In the genomic region with DNA sequence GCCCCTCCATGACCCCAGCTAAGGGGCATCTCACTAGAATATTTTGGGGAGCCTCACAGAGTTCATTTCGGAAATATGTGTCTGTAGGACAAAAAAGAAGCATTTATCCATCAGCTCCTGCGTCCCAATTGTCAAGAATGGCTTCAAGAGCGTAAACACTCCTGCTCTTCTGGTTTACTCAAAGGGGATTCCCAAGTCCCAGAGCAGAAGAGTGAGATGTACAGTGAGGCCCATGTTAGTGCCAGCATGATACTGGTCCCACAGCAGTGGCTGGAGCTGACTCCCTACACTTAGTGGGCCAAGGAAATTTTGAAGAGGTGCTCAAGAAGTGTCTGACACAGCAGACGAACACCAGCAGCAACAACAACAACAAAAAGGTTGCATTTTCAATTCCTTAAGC, we compare ENCODE assay signal across 33 cellular contexts.
"Had no signal": no experiment of that assay in that cellular context is flagged by ENCODE, and none has a peak within 500 bp of the region (broad histone marks: within the 10 kb centered on the region; RNA-seq: fewer than 3 reads in every experiment).

No MANE protein-coding gene starts in this region.

- H3K9me3 ChIP-seq: ascending aorta, breast epithelium, colonic mucosa, heart left ventricle had no signal

- H3K36me3 ChIP-seq: ascending aorta, breast epithelium, cardiac muscle cell, colonic mucosa, heart left ventricle had no signal

- DNase-seq: activated B cell treated with CpG ODN at 0.5 μM for 24 hours; activated CD4-positive, alpha-beta T cell treated with anti-CD3 and anti-CD28 coated beads for 48 hours; activated CD4-positive, alpha-beta T cell treated with anti-CD3 and anti-CD28 coated beads, Interleukin-2, amount 50 U/mL, for 1 hour; activated CD4-positive, alpha-beta T cell treated with anti-CD3 and anti-CD28 coated beads, Interleukin-2, amount 50 U/mL, for 48 hours; activated CD8-positive, alpha-beta memory T cell treated with anti-CD3 and anti-CD28 coated beads for 24 hours; activated CD8-positive, alpha-beta T cell treated with anti-CD3 and anti-CD28 coated beads for 36 hours; activated gamma-delta T cell; activated naive CD4-positive, alpha-beta T cell; activated naive CD4-positive, alpha-beta T cell treated with anti-CD3 and anti-CD28 coated beads, Interleukin-2, amount 10 ng/mL, durations not matched to agents 7 days and 5 days; activated naive CD8-positive, alpha-beta T cell treated with anti-CD3 and anti-CD28 coated beads, Interleukin-2, amount 10 ng/mL, durations not matched to agents 7 days and 5 days; activated T-cell treated with anti-CD3 and anti-CD28 coated beads for 4 hours; activated T-cell treated with anti-CD3 and anti-CD28 coated beads, Interleukin-2, amount 50 U/mL, for 24 hours; activated T-cell treated with anti-CD3 and anti-CD28 coated beads, Interleukin-2, amount 50 U/mL, for 72 hours; central memory CD4-positive, alpha-beta T cell; cerebellar nuclear complex; colonic mucosa; dorsolateral prefrontal cortex; effector memory CD4-positive, alpha-beta T cell; endodermal cell; foreskin fibroblast; glutamatergic neuron; heart left ventricle; hypothalamus; T-helper 2 cell had no signal

- H3K27ac ChIP-seq: ascending aorta, breast epithelium, cardiac muscle cell, colonic mucosa, dorsolateral prefrontal cortex, heart left ventricle, VCaP had no signal

- FAIRE-seq: frontal cortex, TTC549 had no signal

- ATAC-seq: activated CD4-positive, CD25-positive, alpha-beta regulatory T cell treated with anti-CD3 and anti-CD28 coated beads, Interleukin-2, amount 50 U/mL, for 24 hours; activated CD8-positive, alpha-beta T cell treated with anti-CD3 and anti-CD28 coated beads for 36 hours; activated naive CD4-positive, alpha-beta T cell treated with anti-CD3 and anti-CD28 coated beads, Interleukin-2, amount 50 U/mL, for 72 hours; activated T-cell treated with anti-CD3 and anti-CD28 coated beads, Interleukin-2, amount 50 U/mL, for 72 hours; esophagus mucosa; heart left ventricle had no signal

- H3K4me3 ChIP-seq: ascending aorta, breast epithelium, cardiac muscle cell, colonic mucosa, dorsolateral prefrontal cortex, heart left ventricle had no signal

- H3K27me3 ChIP-seq: ascending aorta, breast epithelium, colonic mucosa, dorsolateral prefrontal cortex had no signal

- H3K4me1 ChIP-seq: breast epithelium, colonic mucosa had no signal
